In genomic region chr16:66741131-66741900, GRCh38 we compare ENCODE assay signal across 8 cellular contexts. TPM values are rescaled to one million over a fixed set of nuclear protein-coding genes. Genes with fewer than 3 reads are reported as not detected.
A peak's percentile ranks its signal among the peaks of the same experiment; 100 is the strongest.
DNase-seq lines count a peak whose midpoint lies in the region; ATAC-seq and TF ChIP-seq lines count a peak whose summit lies in the region.

No MANE protein-coding gene starts in this region.

- H3K36me3 ChIP-seq in heart right ventricle: peaks cover 0 to 96% (median 21%) of the 10 kb centered on the region in 9 donors

- peak overlapping the region in 5 of 10 donors; percentile 1 to 20 (median 6) for H3K4me3 ChIP-seq in heart right ventricle

- intact Hi-C loops in heart right ventricle (cut with DNase I): loop anchor here in 2 of 10 donors (1.0 to 5.0 kb wide), 2 partner anchors 10 to 134 kb away; partner anchors contain the start of gene DYNC1LI2 (in 1 of the 2)

- no peaks in the 10 kb centered on the region for H3K27me3 ChIP-seq in heart right ventricle

- no peaks in the 10 kb centered on the region for H3K9me3 Mint-ChIP-seq in effector memory CD8-positive, alpha-beta T cell
- no peaks in the 10 kb centered on the region for H3K9me3 Mint-ChIP-seq in activated CD4-positive, alpha-beta T cell treated with anti-CD3 and anti-CD28 coated beads, Interleukin-2, amount 10 ng/mL, durations not matched to agents 7 days and 5 days

- H3K27ac Mint-ChIP-seq in effector memory CD8-positive, alpha-beta T cell: no peak overlapping the region
- no peak overlapping the region for H3K27ac Mint-ChIP-seq in activated CD4-positive, alpha-beta T cell treated with anti-CD3 and anti-CD28 coated beads, Interleukin-2, amount 10 ng/mL, durations not matched to agents 7 days and 5 days

- POLR2A ChIA-PET in activated CD4-positive, alpha-beta T cell treated with anti-CD3 and anti-CD28 coated beads, Interleukin-2, amount 10 ng/mL, durations not matched to agents 7 days and 5 days (lab: Charles Lee): no interaction called here

- H3K36me3 Mint-ChIP-seq in effector memory CD8-positive, alpha-beta T cell (ENCODE audit: insufficient read depth): peaks cover 85% of the 10 kb centered on the region
- H3K36me3 Mint-ChIP-seq in activated CD4-positive, alpha-beta T cell treated with anti-CD3 and anti-CD28 coated beads, Interleukin-2, amount 10 ng/mL, durations not matched to agents 7 days and 5 days (ENCODE audit: low read depth): peaks cover 42% of the 10 kb centered on the region

- ATAC-seq in heart right ventricle: peak; percentile 95 to 99 (median 97)
- no peak for ATAC-seq in effector memory CD8-positive, alpha-beta T cell (replicated peaks)

- H3K27me3 Mint-ChIP-seq in effector memory CD8-positive, alpha-beta T cell: no peaks in the 10 kb centered on the region
- H3K27me3 Mint-ChIP-seq in activated CD4-positive, alpha-beta T cell treated with anti-CD3 and anti-CD28 coated beads, Interleukin-2, amount 10 ng/mL, durations not matched to agents 7 days and 5 days: no peaks in the 10 kb centered on the region

- peaks cover 14 to 20% of the 10 kb centered on the region in 2 donors for H3K4me1 Mint-ChIP-seq in effector memory CD8-positive, alpha-beta T cell (ENCODE audit: low read depth in 2 of 2)
- peaks cover 35% of the 10 kb centered on the region for H3K4me1 Mint-ChIP-seq in activated CD4-positive, alpha-beta T cell treated with anti-CD3 and anti-CD28 coated beads, Interleukin-2, amount 10 ng/mL, durations not matched to agents 7 days and 5 days

- H3K27ac ChIP-seq in heart right ventricle: peak overlapping the region; percentile 70 to 93 (median 83)

- TF ChIP-seq CTCF in heart right ventricle (IDR thresholded peaks at IDR 0.05): peak in 1 of 9 donors; percentile 3

- no peaks in the 10 kb centered on the region for H3K9me3 ChIP-seq in heart right ventricle

- H3K4me3 Mint-ChIP-seq in effector memory CD8-positive, alpha-beta T cell: no peak overlapping the region
- no peak overlapping the region for H3K4me3 Mint-ChIP-seq in activated CD4-positive, alpha-beta T cell treated with anti-CD3 and anti-CD28 coated beads, Interleukin-2, amount 10 ng/mL, durations not matched to agents 7 days and 5 days

- peaks cover 27 to 70% (median 50%) of the 10 kb centered on the region in 9 donors for H3K4me1 ChIP-seq in heart right ventricle

- WGBS in heart right ventricle, 2 donors: 15 to 27% methylated on average over 10 of the region's 10 CpGs

- CTCF ChIA-PET in activated CD4-positive, alpha-beta T cell treated with anti-CD3 and anti-CD28 coated beads, Interleukin-2, amount 10 ng/mL, durations not matched to agents 7 days and 5 days (lab: Charles Lee): interaction anchor here (0.7 to 2.6 kb wide), 5 partner anchors 10 to 85 kb away, joined by 3 to 12 read pairs (median 3); partner anchors contain the start of gene DYNC1LI2

- DNase-seq in NCI-H1092 (lab: John Stamatoyannopoulos, UW): peak; percentile 2
- DNase-seq in NCI-H1092 treated with DMSO at 0.1 percent for 48 hours (lab: John Stamatoyannopoulos, UW): no peak
- peak in 54 of 56 donors; percentile 41 to 97 (median 84) for DNase-seq in amygdala (lab: John Stamatoyannopoulos, UW)
- peak; percentile 82 to 97 for DNase-seq in heart right ventricle
- peak; percentile 91 for DNase-seq in renal cortical epithelial cell (ENCODE audit: low read depth)
- no peak for DNase-seq in stimulated activated CD4-positive, alpha-beta T cell treated with anti-CD3 and anti-CD28 coated beads, Interleukin-2, amount 100 ng/mL, for 48 hours
- no peak for DNase-seq in effector memory CD8-positive, alpha-beta T cell
- DNase-seq in activated CD4-positive, alpha-beta T cell treated with anti-CD3 and anti-CD28 coated beads, Interleukin-2, amount 10 ng/mL, durations not matched to agents 7 days and 5 days: no peak

RNA-seq across cellular contexts. Expression of gene DYNC1LI2, which starts 10.1 kb away (rescaled TPM):
- 100 to 1,000 TPM in 2 of 10 donors, 10 to 100 TPM in 8; 70.4 to 109 (median 89.0) TPM for total RNA-seq in heart right ventricle
- polyA plus RNA-seq in heart right ventricle: 10 to 100 TPM; 27.2 to 53.9 TPM
- 157 and 172 TPM in 2 replicates for total RNA-seq in renal cortical epithelial cell
- total RNA-seq in activated CD4-positive, alpha-beta T cell treated with anti-CD3 and anti-CD28 coated beads, Interleukin-2, amount 10 ng/mL, durations not matched to agents 7 days and 5 days: 10 to 100 TPM; 53.9 to 65.9 TPM

RNA-seq across cellular contexts. Expression of gene CMTM4, which starts 44.8 kb away (rescaled TPM):
- 10 to 100 TPM in 8 of 10 donors, 1 to 10 TPM in 2; 7.3 to 14.6 (median 12.1) TPM for total RNA-seq in heart right ventricle
- 1 to 10 TPM; 4.5 to 4.6 TPM for polyA plus RNA-seq in heart right ventricle
- total RNA-seq in renal cortical epithelial cell: 83.9 and 112 TPM in 2 replicates
- total RNA-seq in activated CD4-positive, alpha-beta T cell treated with anti-CD3 and anti-CD28 coated beads, Interleukin-2, amount 10 ng/mL, durations not matched to agents 7 days and 5 days: under 1 TPM; 0.73 to 0.84 TPM

Comparison
In these comparisons a context has a peak if more than half of its experiments do, and no peak if none do; other contexts are left out.
1. DNase-seq: peak in NCI-H1092 (single experiment), amygdala (54 of 56), heart right ventricle (2 of 2) and renal cortical epithelial cell (single experiment); none in NCI-H1092 treated with DMSO at 0.1 percent for 48 hours (single experiment), stimulated activated CD4-positive, alpha-beta T cell treated with anti-CD3 and anti-CD28 coated beads, Interleukin-2, amount 100 ng/mL, for 48 hours (0 of 2), effector memory CD8-positive, alpha-beta T cell (0 of 3) and activated CD4-positive, alpha-beta T cell treated with anti-CD3 and anti-CD28 coated beads, Interleukin-2, amount 10 ng/mL, durations not matched to agents 7 days and 5 days (single experiment).
2. RNA of gene CMTM4, which starts 44.8 kb away (total RNA-seq): 83.9 to 112 TPM in renal cortical epithelial cell and 7.3 to 14.6 TPM in heart right ventricle; 0.73 to 0.84 TPM in activated CD4-positive, alpha-beta T cell treated with anti-CD3 and anti-CD28 coated beads, Interleukin-2, amount 10 ng/mL, durations not matched to agents 7 days and 5 days; every median in the first group is over 4 times any median in the second.